ENCODE assay signal across 1 cellular context in the genomic region with DNA sequence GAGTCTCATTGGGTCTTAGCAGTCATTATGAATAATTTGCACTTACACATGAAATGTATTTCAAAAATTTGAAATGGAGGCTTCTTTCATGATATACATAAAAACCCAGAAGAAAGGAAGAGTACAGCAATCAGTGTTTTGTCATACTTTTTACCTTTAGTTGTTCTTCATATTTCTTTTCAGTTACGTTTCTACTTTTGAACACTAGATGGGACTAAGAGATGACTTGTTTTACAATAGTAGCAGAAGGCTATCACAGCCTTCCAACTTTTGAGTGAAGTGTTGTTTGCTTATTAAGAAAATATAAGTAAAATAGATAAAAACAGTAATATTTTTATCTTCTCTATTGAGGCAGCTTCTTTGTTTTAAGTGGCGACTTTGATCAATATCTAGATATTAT.
TF ChIP-seq lines count a peak whose summit lies in the region.

No MANE protein-coding gene starts in this region.

TF ChIP-seq in HCT116, 20 proteins besides CTCF, POLR2A, EP300 and RAD21 (continued from another document):
- TF ChIP-seq TCF7L2 (IDR thresholded peaks at IDR 0.05; ENCODE audit: borderline replicate concordance, extremely low read depth, insufficient read depth, insufficient read length) (no peak), EZH2 (IDR thresholded peaks at IDR 0.05) (no peak)
